Comparison of ENCODE assay signal across 9 cellular contexts in genomic region chr11:2301631-2302272, GRCh38.
DNase-seq lines count a peak whose midpoint lies in the region; ATAC-seq lines count a peak whose summit lies in the region.
"Had no signal": no experiment of that assay in that cellular context is flagged by ENCODE, and none has a peak within 500 bp of the region (broad histone marks: within the 10 kb centered on the region; RNA-seq: fewer than 3 reads in every experiment).

C11orf21 (minus strand) TSS chr11:2301918; CDS start chr11:2301808, 110 bp downstream.
TSPAN32 (plus strand) TSS chr11:2302013; CDS start chr11:2302150, 137 bp downstream.

- peak within 1 kb of the TSS; percentile 6 to 28 (median 21) for H3K4me3 ChIP-seq in skin epidermis

- DNase-seq in CD1c-positive myeloid dendritic cell (ENCODE audit: extremely low spot score) (peak; percentile 90), fibroblast of gingiva (ENCODE audit: low read depth) (peak; percentile 25), AG20443 (ENCODE audit: low spot score) (no peak)
- peak; percentile 32 for DNase-seq in activated CD4-positive, CD25-positive, alpha-beta regulatory T cell treated with anti-CD3 and anti-CD28 coated beads, Interleukin-2, amount 50 U/mL, for 16 hours (ENCODE audit: low read depth, low spot score)

- ATAC-seq in HG03342 (IDR thresholded peaks at IDR 0.05; ENCODE audit: unreplicated experiment) (peak; percentile 62), HG02610 (IDR thresholded peaks at IDR 0.05; ENCODE audit: unreplicated experiment) (no peak), GM18519 (IDR thresholded peaks at IDR 0.05; ENCODE audit: low FRiP score, unreplicated experiment) (no peak)

- peak within 1 kb of the TSS in 19 of 21 experiments; percentile 12 to 93 (median 73) for H3K27ac ChIP-seq in skin epidermis
- H3K27ac ChIP-seq: parathyroid adenoma had no signal
